Comparison of ENCODE assay signal across 8 cellular contexts in genomic region chr17:80262291-80262690, GRCh38. TPM values are rescaled to one million over a fixed set of nuclear protein-coding genes. Genes with fewer than 3 reads are reported as not detected.
A peak's percentile ranks its signal among the peaks of the same experiment; 100 is the strongest.
DNase-seq lines count a peak whose midpoint lies in the region; ATAC-seq and TF ChIP-seq lines count a peak whose summit lies in the region.

No MANE protein-coding gene starts in this region.

- no peak overlapping the region for H2AFZ ChIP-seq in mammary epithelial cell (ENCODE audit: low read depth, low read length)

- no TSS peak for BruUV-seq in mammary epithelial cell (replicated peaks; lab: Mats Ljungman, UMichigan)

- peaks cover 32% of the 10 kb centered on the region for H3K79me2 ChIP-seq in mammary epithelial cell (ENCODE audit: insufficient read depth, low read length)

- in situ Hi-C loops in mammary epithelial cell (cut with MboI; ENCODE audit: low sequenced_read_pairs in 2 of 2), result no loop called here

- dilution Hi-C loops in mammary epithelial cell (cut with HindIII; ENCODE audit: low sequenced_read_pairs), result no loop called here

- ATAC-seq in naive B cell (ENCODE audit: low read depth in 2 of 2), result no peak

- DNase-seq in AG04449 (ENCODE audit: low read depth, low spot score), result no peak
- no peak for DNase-seq in mammary epithelial cell
- DNase-seq in naive B cell, result no peak
- DNase-seq in nucleus accumbens (lab: John Stamatoyannopoulos, UW), result no peak
- DNase-seq in cerebellar cortex (ENCODE audit: low spot score), result no peak
- DNase-seq in NCI-H1092 (lab: John Stamatoyannopoulos, UW), result no peak
- no peak for DNase-seq in inferior parietal cortex (ENCODE audit: extremely low spot score)

- intact Hi-C loops in mammary epithelial cell (cut with micrococcal nuclease), result no loop called here

- no peaks in the 10 kb centered on the region for H3K9me3 Mint-ChIP-seq in naive B cell

- CTCF ChIA-PET in AG04449 (lab: Yijun Ruan, JAX) (interaction anchor here (0.8 to 1.6 kb wide), 2 partner anchors 66 to 161 kb away, joined by 3 to 6 read pairs; partner anchors contain the start of gene GAA), mammary epithelial cell (lab: Charles Lee; ENCODE audit: low non-redundant PET) (no interaction called here)

- WGBS in mammary epithelial cell (ENCODE audit: low coverage, missing lambda C conversion rate), result 77% methylated on average over 3 of the region's 3 CpGs

- H3K9ac ChIP-seq in HUES6 (ENCODE audit: low read length) (peak overlapping the region; percentile 99), mammary epithelial cell (ENCODE audit: insufficient read depth, low read length) (no peak overlapping the region)

- H4K20me1 ChIP-seq in mammary epithelial cell (ENCODE audit: insufficient read depth, low read length), result no peaks in the 10 kb centered on the region

- no peaks in the 10 kb centered on the region for H3K36me3 Mint-ChIP-seq in naive B cell

- no peaks in the 10 kb centered on the region for H3K9me3 ChIP-seq in HUES6 (ENCODE audit: control insufficient read depth, insufficient read depth, low read depth, low read length)
- H3K9me3 ChIP-seq in mammary epithelial cell (replicated peaks; ENCODE audit: insufficient read depth, low read length), result no peaks in the 10 kb centered on the region

- H3K27me3 ChIP-seq in HUES6 (ENCODE audit: control insufficient read depth, insufficient read depth, low read length) (no peaks in the 10 kb centered on the region), mammary epithelial cell (ENCODE audit: insufficient read depth, low read length) (no peaks in the 10 kb centered on the region)

- peak overlapping the region; percentile 55; the same call in 1 of the 2 replicates for H3K27ac ChIP-seq in HUES6 (ENCODE audit: low read depth, low read length)
- H3K27ac ChIP-seq in mammary epithelial cell (ENCODE audit: insufficient read depth, low read depth, low read length), result peak overlapping the region; percentile 85

- H3K27ac Mint-ChIP-seq in naive B cell, result peak overlapping the region in 4 of 6 donors; percentile 94 to 98 (median 97)

- H3K4me3 Mint-ChIP-seq in naive B cell, result peak overlapping the region; percentile 76 to 98 (median 93)

- no peak for TF ChIP-seq CTCF in AG04449 (IDR thresholded peaks at IDR 0.05; ENCODE audit: insufficient read depth, low read length, missing control alignments)
- no peak for TF ChIP-seq CTCF in mammary epithelial cell (conservative IDR thresholded peaks at IDR 0.05 in 1 of 2, IDR thresholded peaks at IDR 0.05 in 1 of 2; ENCODE audit: extremely low read depth in 1 of 2, insufficient read depth in 1 of 2, low read depth in 1 of 2, low read length in 2 of 2)

- H3K4me1 ChIP-seq in HUES6 (ENCODE audit: control insufficient read depth, insufficient read depth, low read length), result peaks cover 41% of the 10 kb centered on the region
- peaks cover 28% of the 10 kb centered on the region for H3K4me1 ChIP-seq in mammary epithelial cell (ENCODE audit: insufficient read depth, low read length)

- H3K4me3 ChIP-seq in AG04449 (ENCODE audit: low read depth, low read length) (peak overlapping the region; percentile 82), HUES6 (ENCODE audit: low read depth, low read length) (peak overlapping the region; percentile 87), mammary epithelial cell (replicated peaks in 1 of 3; ENCODE audit: insufficient read depth in 1 of 3, low read depth in 2 of 3, low read length in 3 of 3) (peak overlapping the region in 2 of 3 experiments; percentile 87 to 95)

- H3K27me3 Mint-ChIP-seq in naive B cell, result no peaks in the 10 kb centered on the region

- H3K36me3 ChIP-seq in HUES6 (ENCODE audit: control insufficient read depth, insufficient read depth, low read length) (peaks cover 14% of the 10 kb centered on the region), mammary epithelial cell (ENCODE audit: insufficient read depth, low read length) (peaks cover 2% of the 10 kb centered on the region)

- H3K4me1 Mint-ChIP-seq in naive B cell, result peaks cover 40 to 59% (median 46%) of the 10 kb centered on the region in 3 donors

- H3K4me2 ChIP-seq in mammary epithelial cell (ENCODE audit: insufficient read depth, low read depth, low read length), result peak overlapping the region; percentile 95

- POLR2A ChIA-PET in AG04449 (lab: Yijun Ruan, JAX), result no interaction called here

RNA-seq across cellular contexts. Expression of gene RNF213, which starts 1.6 kb away (rescaled TPM):
- total RNA-seq in mammary epithelial cell, result 10 to 100 TPM; 69.8 to 94.4 TPM
- polyA plus RNA-seq in mammary epithelial cell (25.2 TPM), naive B cell (ENCODE audit: low read depth in 6 of 6) (10 to 100 TPM in 5 of 6 donors, 1 to 10 TPM in 1; 9.2 to 34.7 (median 18.3) TPM)
- 139 TPM for polyA minus RNA-seq in mammary epithelial cell

RNA-seq across cellular contexts. Expression of gene SLC26A11, which starts 42.1 kb away (rescaled TPM):
- total RNA-seq in mammary epithelial cell, result 10 to 100 TPM; 10.2 to 12.0 TPM
- 1.5 TPM for polyA plus RNA-seq in mammary epithelial cell
- 7.4 TPM for polyA minus RNA-seq in mammary epithelial cell
- polyA plus RNA-seq in naive B cell (ENCODE audit: low read depth in 6 of 6), result 1 to 10 TPM; 1.6 to 9.5 (median 7.4) TPM

RNA-seq across cellular contexts. Expression of gene SGSH, which starts 42.2 kb away (rescaled TPM):
- total RNA-seq in mammary epithelial cell, result 10 to 100 TPM; 18.3 to 38.0 TPM
- 11.5 TPM for polyA plus RNA-seq in mammary epithelial cell
- 26.0 TPM for polyA minus RNA-seq in mammary epithelial cell
- 10 to 100 TPM; 12.3 to 38.5 (median 22.4) TPM for polyA plus RNA-seq in naive B cell (ENCODE audit: low read depth in 6 of 6)
